In the genomic region with DNA sequence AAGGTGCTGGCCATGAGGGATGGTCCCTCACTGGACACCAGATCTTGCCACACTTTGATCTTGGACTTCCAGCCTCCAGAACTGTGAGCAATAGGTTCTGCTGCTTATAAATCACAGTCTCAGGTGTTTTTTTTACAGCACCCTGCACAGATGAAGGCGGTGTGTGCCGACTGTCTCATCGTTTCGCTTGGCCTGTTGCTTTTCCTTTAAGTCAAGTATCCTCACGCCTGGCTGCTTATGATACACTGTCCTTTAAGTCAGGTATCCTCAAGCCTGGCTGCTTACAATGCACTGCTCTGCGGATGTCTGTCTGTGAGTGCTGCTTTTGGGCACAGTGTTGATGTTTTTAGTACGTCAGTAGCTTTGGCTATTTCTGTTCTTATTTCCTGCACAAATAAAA, we compare ENCODE assay signal across 21 cellular contexts. TPM values are rescaled to one million over a fixed set of nuclear protein-coding genes. Genes with fewer than 3 reads are reported as not detected.
DNase-seq lines count a peak whose midpoint lies in the region; ATAC-seq and TF ChIP-seq lines count a peak whose summit lies in the region.
"Had no signal": no experiment of that assay in that cellular context is flagged by ENCODE, and none has a peak within 500 bp of the region (broad histone marks: within the 10 kb centered on the region; RNA-seq: fewer than 3 reads in every experiment).

No MANE protein-coding gene starts in this region.

- no peak overlapping the region for H3K4ac ChIP-seq in H9 (ENCODE audit: low read depth, low read length)

- H3K27ac ChIP-seq in H9 (ENCODE audit: insufficient read length, low read depth, low read length) (no peak overlapping the region), neural progenitor cell (no peak overlapping the region)
- H3K27ac ChIP-seq: BLaER1 had no signal

- no peak overlapping the region for H3T11ph ChIP-seq in H9 (ENCODE audit: low read length)

- H3K4me2 ChIP-seq in H9 (ENCODE audit: insufficient read depth, insufficient read length, low read length): no peak overlapping the region
- no peak overlapping the region for H3K4me2 ChIP-seq in neural progenitor cell
- H3K4me2 ChIP-seq: BLaER1 had no signal

- no CpG with 5 or more reads among the region's 7 CpGs for WGBS in H9 (ENCODE audit: extremely low coverage, insufficient read length, low lambda C conversion rate)

- H3K9me3 ChIP-seq in H9 (ENCODE audit: control insufficient read depth, low read depth, low read length): peaks cover 9% of the 10 kb centered on the region
- no peaks in the 10 kb centered on the region for H3K9me3 ChIP-seq in neural progenitor cell (ENCODE audit: low read depth)
- H3K9me3 ChIP-seq: BE2C had no signal

- H2AK5ac ChIP-seq in H9 (ENCODE audit: insufficient read length, low read length): no peak overlapping the region

- DNase-seq in Caki2 (ENCODE audit: low read depth) (peak; percentile 9), H9 (no peak), kidney tubule cell (ENCODE audit: low spot score) (peak; percentile 63), neural progenitor cell (ENCODE audit: low spot score) (no peak), hippocampal formation (lab: John Stamatoyannopoulos, UW) (no peak)
- DNase-seq: 8988T; ACHN; BE2C; C1 segment of cervical spinal cord; Calu3; CD4-positive, alpha-beta memory T cell; CD4-positive, CD25-positive, alpha-beta regulatory T cell; CD8-positive, alpha-beta memory T cell; COR-L47; DMS79 treated with DMSO at 0.1 percent for 48 hours; GF-D8 had no signal

- peaks cover 0 to 15% (median 2%) of the 10 kb centered on the region in 3 experiments; a peak in 2 of 7 replicates for H3K36me3 Mint-ChIP-seq in H9 (ENCODE audit: insufficient read depth in 1 of 3, low read depth in 3 of 3)
- H3K36me3 Mint-ChIP-seq in neural progenitor cell: no peaks in the 10 kb centered on the region
- H3K36me3 Mint-ChIP-seq: CD14-positive monocyte; CD4-positive, alpha-beta memory T cell; CD4-positive, CD25-positive, alpha-beta regulatory T cell; CD8-positive, alpha-beta memory T cell had no signal

- in situ Hi-C loops in Caki2 (cut with HindIII; ENCODE audit: low pct_unique_long_range_greater_than_20kb, low sequenced_read_pairs): no loop called here

- H2BK15ac ChIP-seq in H9 (ENCODE audit: low read depth, low read length): no peak overlapping the region

- no peak overlapping the region for H3K9ac ChIP-seq in H9 (ENCODE audit: extremely low read depth, insufficient read length, low read length)
- no peak overlapping the region for H3K9ac ChIP-seq in neural progenitor cell
- H3K9ac ChIP-seq: BLaER1 had no signal

- no peak overlapping the region for H4K5ac ChIP-seq in H9 (ENCODE audit: insufficient read length, low read depth, low read length)

- H3K4me1 ChIP-seq in H9 (ENCODE audit: insufficient read depth, low read length) (no peaks in the 10 kb centered on the region), neural progenitor cell (no peaks in the 10 kb centered on the region)
- H3K4me1 ChIP-seq: BE2C, BLaER1 had no signal

- no peak overlapping the region for H3K18ac ChIP-seq in H9 (ENCODE audit: insufficient read length, low read depth, low read length)

- H2BK20ac ChIP-seq in H9 (ENCODE audit: low read depth, low read length, poor library complexity, severe bottlenecking): no peak overlapping the region

- H4K20me1 ChIP-seq in H9 (ENCODE audit: control insufficient read depth, insufficient read depth, insufficient read length): no peaks in the 10 kb centered on the region
- no peaks in the 10 kb centered on the region for H4K20me1 ChIP-seq in neural progenitor cell (ENCODE audit: low read depth)
- H4K20me1 ChIP-seq: BLaER1 had no signal

- H3K9me3 Mint-ChIP-seq in H9 (peaks cover 8 to 11% of the 10 kb centered on the region in 2 experiments; a peak in 4 of 5 replicates), neural progenitor cell (peaks cover 4% of the 10 kb centered on the region)

- no peaks in the 10 kb centered on the region for H3F3A ChIP-seq in neural progenitor cell (ENCODE audit: low read depth)

- H3K23ac ChIP-seq in H9 (ENCODE audit: insufficient read length, low read depth, low read length): no peak overlapping the region

- H2BK5ac ChIP-seq in H9 (ENCODE audit: insufficient read length, low read length): no peak overlapping the region

- TF ChIP-seq CTCF in H9 (conservative IDR thresholded peaks at IDR 0.05): no peak
- no peak for TF ChIP-seq CTCF in neural progenitor cell (IDR thresholded peaks at IDR 0.05)

- ATAC-seq in HG02588 (IDR thresholded peaks at IDR 0.05; ENCODE audit: unreplicated experiment): no peak
- ATAC-seq in HG02642 (IDR thresholded peaks at IDR 0.05; ENCODE audit: poor library complexity, unreplicated experiment): no peak

- H3K4me1 Mint-ChIP-seq in H9 (no peaks in the 10 kb centered on the region), neural progenitor cell (no peaks in the 10 kb centered on the region)
- H3K4me1 Mint-ChIP-seq: CD14-positive monocyte; CD4-positive, alpha-beta memory T cell; CD4-positive, CD25-positive, alpha-beta regulatory T cell; CD8-positive, alpha-beta memory T cell had no signal

- H3K56ac ChIP-seq in H9 (ENCODE audit: insufficient read length, low read depth, low read length): no peak overlapping the region

- H3K14ac ChIP-seq in H9 (ENCODE audit: insufficient read depth, low read length): peak overlapping the region; percentile 49

- H3K79me2 ChIP-seq in H9 (ENCODE audit: insufficient read depth, low read length) (no peaks in the 10 kb centered on the region), neural progenitor cell (ENCODE audit: low read depth) (no peaks in the 10 kb centered on the region)

- H2BK12ac ChIP-seq in H9 (ENCODE audit: insufficient read length, low read depth, low read length): no peak overlapping the region

- H4K8ac ChIP-seq in H9 (replicated peaks; ENCODE audit: insufficient read length, low read depth, low read length): no peak overlapping the region

- H3K4me3 Mint-ChIP-seq in H9: no peak overlapping the region
- H3K4me3 Mint-ChIP-seq in neural progenitor cell: no peak overlapping the region
- H3K4me3 Mint-ChIP-seq: CD14-positive monocyte; CD4-positive, alpha-beta memory T cell; CD4-positive, CD25-positive, alpha-beta regulatory T cell; CD8-positive, alpha-beta memory T cell had no signal

- no peak overlapping the region for H3K4me3 ChIP-seq in neural progenitor cell
- H3K4me3 ChIP-seq: BLaER1 had no signal

- H3K27me3 ChIP-seq in H9 (ENCODE audit: insufficient read depth, low read length) (no peaks in the 10 kb centered on the region), neural progenitor cell (no peaks in the 10 kb centered on the region)
- H3K27me3 ChIP-seq: BLaER1 had no signal

- H3K27ac Mint-ChIP-seq in H9 (no peak overlapping the region), neural progenitor cell (peak overlapping the region; percentile 33)
- H3K27ac Mint-ChIP-seq: CD14-positive monocyte; CD4-positive, alpha-beta memory T cell; CD4-positive, CD25-positive, alpha-beta regulatory T cell had no signal

- no peak overlapping the region for H2AFZ ChIP-seq in H9 (ENCODE audit: low read length)
- no peak overlapping the region for H2AFZ ChIP-seq in neural progenitor cell (replicated peaks)

- no peaks in the 10 kb centered on the region for H3K23me2 ChIP-seq in H9 (ENCODE audit: insufficient read length, low read depth, low read length, poor library complexity, severe bottlenecking)

- H3K79me1 ChIP-seq in H9 (ENCODE audit: insufficient read depth, low read depth, low read length, poor library complexity, severe bottlenecking): no peaks in the 10 kb centered on the region

- H3K36me3 ChIP-seq in neural progenitor cell: no peaks in the 10 kb centered on the region
- H3K36me3 ChIP-seq: BE2C, BLaER1 had no signal

- H2BK120ac ChIP-seq in H9 (ENCODE audit: low read depth, low read length, poor library complexity, severe bottlenecking): no peak overlapping the region

- H3K27me3 Mint-ChIP-seq in H9 (ENCODE audit: low read depth) (no peaks in the 10 kb centered on the region; the same call in 1 of the 2 replicates), neural progenitor cell (ENCODE audit: insufficient read depth, low read depth) (peaks cover 3% of the 10 kb centered on the region)

- no peak overlapping the region for H4K91ac ChIP-seq in H9 (ENCODE audit: insufficient read length, low read depth, low read length)

RNA-seq across cellular contexts. Expression of gene SALL3, which starts 40.3 kb away (rescaled TPM):
- not detected in 2 replicates for total RNA-seq in Caki2 (2014; rRNA removed; shearing (Covaris generic); ENCODE audit: low replicate concordance)
- 51.1 and 52.4 TPM in 2 replicates for total RNA-seq in H9 (2021)
- 27.7 and 36.5 TPM in 2 replicates for total RNA-seq in neural progenitor cell (ENCODE audit: low replicate concordance)
- total RNA-seq: A673; Calu3; CD4-positive, alpha-beta memory T cell; CD4-positive, CD25-positive, alpha-beta regulatory T cell; CD8-positive, alpha-beta memory T cell had no signal

RNA-seq across cellular contexts. Expression of gene ATP9B, which starts 49.3 kb away (rescaled TPM):
- total RNA-seq in Caki2 (2014; rRNA removed; shearing (Covaris generic); ENCODE audit: low replicate concordance): 60.4 and 64.0 TPM in 2 replicates
- total RNA-seq in H9 (2021) (19.1 and 20.9 TPM in 2 replicates), neural progenitor cell (ENCODE audit: low replicate concordance) (33.2 and 33.5 TPM in 2 replicates)

Comparison
In these comparisons a context has a peak if more than half of its experiments do, and no peak if none do; other contexts are left out.
1. DNase-seq: peak in Caki2 (single experiment) and kidney tubule cell (single experiment); none in H9 (single experiment), neural progenitor cell (single experiment) and hippocampal formation (0 of 2).
2. RNA of gene SALL3, which starts 40.3 kb away (total RNA-seq): 51.1 to 52.4 TPM in H9 and 27.7 to 36.5 TPM in neural progenitor cell; not detected in Caki2; every median in the first group is over 10 times any median in the second.